In genomic region chr11:67606477-67607295, GRCh38 we compare ENCODE assay signal across 1 cellular context.
TF ChIP-seq lines count a peak whose summit lies in the region.

Gene NDUFV1, plus strand, starts transcription at chr11:67606936. Its CDS starts 69 bp downstream, at chr11:67607005.

TF ChIP-seq in HEK293, 187 proteins besides CTCF, POLR2A, EP300 and RAD21 (continued from another document and continues in another):
- TF ChIP-seq, protein P1, sequence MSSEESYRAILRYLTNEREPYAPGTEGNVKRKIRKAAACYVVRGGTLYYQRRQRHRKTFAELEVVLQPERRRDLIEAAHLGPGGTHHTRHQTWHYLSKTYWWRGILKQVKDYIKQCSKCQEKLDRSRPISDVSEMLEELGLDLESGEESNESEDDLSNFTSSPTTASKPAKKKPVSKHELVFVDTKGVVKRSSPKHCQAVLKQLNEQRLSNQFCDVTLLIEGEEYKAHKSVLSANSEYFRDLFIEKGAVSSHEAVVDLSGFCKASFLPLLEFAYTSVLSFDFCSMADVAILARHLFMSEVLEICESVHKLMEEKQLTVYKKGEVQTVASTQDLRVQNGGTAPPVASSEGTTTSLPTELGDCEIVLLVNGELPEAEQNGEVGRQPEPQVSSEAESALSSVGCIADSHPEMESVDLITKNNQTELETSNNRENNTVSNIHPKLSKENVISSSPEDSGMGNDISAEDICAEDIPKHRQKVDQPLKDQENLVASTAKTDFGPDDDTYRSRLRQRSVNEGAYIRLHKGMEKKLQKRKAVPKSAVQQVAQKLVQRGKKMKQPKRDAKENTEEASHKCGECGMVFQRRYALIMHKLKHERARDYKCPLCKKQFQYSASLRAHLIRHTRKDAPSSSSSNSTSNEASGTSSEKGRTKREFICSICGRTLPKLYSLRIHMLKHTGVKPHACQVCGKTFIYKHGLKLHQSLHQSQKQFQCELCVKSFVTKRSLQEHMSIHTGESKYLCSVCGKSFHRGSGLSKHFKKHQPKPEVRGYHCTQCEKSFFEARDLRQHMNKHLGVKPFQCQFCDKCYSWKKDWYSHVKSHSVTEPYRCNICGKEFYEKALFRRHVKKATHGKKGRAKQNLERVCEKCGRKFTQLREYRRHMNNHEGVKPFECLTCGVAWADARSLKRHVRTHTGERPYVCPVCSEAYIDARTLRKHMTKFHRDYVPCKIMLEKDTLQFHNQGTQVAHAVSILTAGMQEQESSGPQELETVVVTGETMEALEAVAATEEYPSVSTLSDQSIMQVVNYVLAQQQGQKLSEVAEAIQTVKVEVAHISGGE (tag by site-specific recombination; conservative IDR thresholded peaks at IDR 0.05; ENCODE audit: low read depth) = peak; percentile 80
- TF ChIP-seq SP2 (tag by site-specific recombination; IDR thresholded peaks at IDR 0.05) (peak; percentile 96), ZNF639 (tag by site-specific recombination; IDR thresholded peaks at IDR 0.05) (peak; percentile 65; the same call in 1 of the 2 replicates), ZNF561 (tag by site-specific recombination; IDR thresholded peaks at IDR 0.05; ENCODE audit: borderline replicate concordance) (peak; percentile 64; the same call in 1 of the 2 replicates), ZNF692 (tag by site-specific recombination; IDR thresholded peaks at IDR 0.05) (peak; percentile 70), ZNF24 (tag by site-specific recombination; IDR thresholded peaks at IDR 0.05) (0 out of 2 replicates have a peak, but pooled peaks have one; percentile 33), SETDB1 (IDR thresholded peaks at IDR 0.05; ENCODE audit: insufficient read length, low read length) (no peak), ZNF175 (tag by site-specific recombination; IDR thresholded peaks at IDR 0.05) (no peak), ZNF747 (tag by site-specific recombination; IDR thresholded peaks at IDR 0.05) (no peak), GLI2 (tag by site-specific recombination; IDR thresholded peaks at IDR 0.05; ENCODE audit: borderline replicate concordance, low read depth) (no peak), ZXDB (tag by site-specific recombination; IDR thresholded peaks at IDR 0.05) (peak; percentile 89), YY1 (tag by site-specific recombination; IDR thresholded peaks at IDR 0.05) (0 out of 2 replicates have a peak, but pooled peaks have one; percentile 27), ZNF76 (tag by site-specific recombination; IDR thresholded peaks at IDR 0.05; ENCODE audit: borderline replicate concordance, low read depth) (peak; percentile 91), GLIS1 (tag by site-specific recombination; IDR thresholded peaks at IDR 0.05) (peak; percentile 26), ZNF629 (tag by site-specific recombination; IDR thresholded peaks at IDR 0.05) (peak; percentile 96), SP7 (tag by site-specific recombination; IDR thresholded peaks at IDR 0.05) (peak; percentile 67), ZNF324 (tag by site-specific recombination; IDR thresholded peaks at IDR 0.05) (peak; percentile 62; the same call in 1 of the 2 replicates), KLF9 (tag by site-specific recombination; IDR thresholded peaks at IDR 0.05; ENCODE audit: low read depth) (peak; percentile 76), ZBTB10 (tag by site-specific recombination; IDR thresholded peaks at IDR 0.05) (peak; percentile 52; the same call in 1 of the 2 replicates), ZNF585B (tag by site-specific recombination; IDR thresholded peaks at IDR 0.05) (no peak), TRIM28 (IDR thresholded peaks at IDR 0.05; ENCODE audit: borderline replicate concordance, low read length) (no peak), SP3 (tag by site-specific recombination; IDR thresholded peaks at IDR 0.05) (peak; percentile 95), ZNF354C (tag by site-specific recombination; IDR thresholded peaks at IDR 0.05; ENCODE audit: borderline replicate concordance, low read depth) (no peak), ZNF416 (tag by site-specific recombination; IDR thresholded peaks at IDR 0.05) (no peak), ZBTB26 (tag by site-specific recombination; optimal IDR thresholded peaks at IDR 0.05) (peak; percentile 96), ZNF596 (tag by site-specific recombination; IDR thresholded peaks at IDR 0.05) (no peak), ZNF302 (tag by site-specific recombination; IDR thresholded peaks at IDR 0.05; ENCODE audit: low read depth) (no peak), ZNF341 (tag by site-specific recombination; IDR thresholded peaks at IDR 0.05; ENCODE audit: low read depth) (peak; percentile 22; the same call in 1 of the 2 replicates), ZNF707 (tag by site-specific recombination; IDR thresholded peaks at IDR 0.05) (no peak), HOXD13 (CRISPR knock-in tag; IDR thresholded peaks at IDR 0.05; ENCODE audit: borderline replicate concordance) (no peak), ZBTB21 (tag by site-specific recombination; IDR thresholded peaks at IDR 0.05) (peak; percentile 89), ZNF335 (tag by site-specific recombination; conservative IDR thresholded peaks at IDR 0.05) (peak; percentile 98), PRDM6 (tag by site-specific recombination; IDR thresholded peaks at IDR 0.05) (no peak), ZNF311 (tag by site-specific recombination; IDR thresholded peaks at IDR 0.05; ENCODE audit: borderline replicate concordance) (no peak), ZIC2 (tag by site-specific recombination; IDR thresholded peaks at IDR 0.05) (0 out of 2 replicates have a peak, but pooled peaks have one; percentile 17), ZNF776 (tag by site-specific recombination; IDR thresholded peaks at IDR 0.05; ENCODE audit: borderline replicate concordance) (no peak), PRDM1 (tag by site-specific recombination; IDR thresholded peaks at IDR 0.05) (no peak), ZFP69B (tag by site-specific recombination; IDR thresholded peaks at IDR 0.05) (peak; percentile 40; the same call in 1 of the 2 replicates), KLF8 (tag by site-specific recombination; IDR thresholded peaks at IDR 0.05) (peak; percentile 56; the same call in 1 of the 2 replicates), ZBTB20 (tag by site-specific recombination; IDR thresholded peaks at IDR 0.05) (peak; percentile 37; the same call in 1 of the 2 replicates), ZNF391 (tag by site-specific recombination; IDR thresholded peaks at IDR 0.05; ENCODE audit: borderline replicate concordance, low read depth) (peak; percentile 37; the same call in 1 of the 2 replicates), ZNF157 (tag by site-specific recombination; IDR thresholded peaks at IDR 0.05) (no peak), ZBTB17 (tag by site-specific recombination; IDR thresholded peaks at IDR 0.05) (peak; percentile 85), ZNF423 (tag by site-specific recombination; IDR thresholded peaks at IDR 0.05) (no peak), ZNF792 (tag by site-specific recombination; IDR thresholded peaks at IDR 0.05) (peak; percentile 71; the same call in 1 of the 2 replicates), SCRT1 (tag by site-specific recombination; IDR thresholded peaks at IDR 0.05; ENCODE audit: borderline replicate concordance) (no peak), ZNF214 (tag by site-specific recombination; IDR thresholded peaks at IDR 0.05; ENCODE audit: borderline replicate concordance) (no peak), FEZF1 (tag by site-specific recombination; IDR thresholded peaks at IDR 0.05) (no peak)
- TF ChIP-seq, protein P2, sequence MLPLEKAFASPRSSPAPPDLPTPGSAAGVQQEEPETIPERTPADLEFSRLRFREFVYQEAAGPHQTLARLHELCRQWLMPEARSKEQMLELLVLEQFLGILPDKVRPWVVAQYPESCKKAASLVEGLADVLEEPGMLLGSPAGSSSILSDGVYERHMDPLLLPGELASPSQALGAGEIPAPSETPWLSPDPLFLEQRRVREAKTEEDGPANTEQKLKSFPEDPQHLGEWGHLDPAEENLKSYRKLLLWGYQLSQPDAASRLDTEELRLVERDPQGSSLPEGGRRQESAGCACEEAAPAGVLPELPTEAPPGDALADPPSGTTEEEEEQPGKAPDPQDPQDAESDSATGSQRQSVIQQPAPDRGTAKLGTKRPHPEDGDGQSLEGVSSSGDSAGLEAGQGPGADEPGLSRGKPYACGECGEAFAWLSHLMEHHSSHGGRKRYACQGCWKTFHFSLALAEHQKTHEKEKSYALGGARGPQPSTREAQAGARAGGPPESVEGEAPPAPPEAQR (tag by site-specific recombination; IDR thresholded peaks at IDR 0.05) = no peak
- TF ChIP-seq, protein P3, sequence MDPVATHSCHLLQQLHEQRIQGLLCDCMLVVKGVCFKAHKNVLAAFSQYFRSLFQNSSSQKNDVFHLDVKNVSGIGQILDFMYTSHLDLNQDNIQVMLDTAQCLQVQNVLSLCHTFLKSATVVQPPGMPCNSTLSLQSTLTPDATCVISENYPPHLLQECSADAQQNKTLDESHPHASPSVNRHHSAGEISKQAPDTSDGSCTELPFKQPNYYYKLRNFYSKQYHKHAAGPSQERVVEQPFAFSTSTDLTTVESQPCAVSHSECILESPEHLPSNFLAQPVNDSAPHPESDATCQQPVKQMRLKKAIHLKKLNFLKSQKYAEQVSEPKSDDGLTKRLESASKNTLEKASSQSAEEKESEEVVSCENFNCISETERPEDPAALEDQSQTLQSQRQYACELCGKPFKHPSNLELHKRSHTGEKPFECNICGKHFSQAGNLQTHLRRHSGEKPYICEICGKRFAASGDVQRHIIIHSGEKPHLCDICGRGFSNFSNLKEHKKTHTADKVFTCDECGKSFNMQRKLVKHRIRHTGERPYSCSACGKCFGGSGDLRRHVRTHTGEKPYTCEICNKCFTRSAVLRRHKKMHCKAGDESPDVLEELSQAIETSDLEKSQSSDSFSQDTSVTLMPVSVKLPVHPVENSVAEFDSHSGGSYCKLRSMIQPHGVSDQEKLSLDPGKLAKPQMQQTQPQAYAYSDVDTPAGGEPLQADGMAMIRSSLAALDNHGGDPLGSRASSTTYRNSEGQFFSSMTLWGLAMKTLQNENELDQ (tag by site-specific recombination; IDR thresholded peaks at IDR 0.05; ENCODE audit: low read depth) = no peak
- TF ChIP-seq, protein P4, sequence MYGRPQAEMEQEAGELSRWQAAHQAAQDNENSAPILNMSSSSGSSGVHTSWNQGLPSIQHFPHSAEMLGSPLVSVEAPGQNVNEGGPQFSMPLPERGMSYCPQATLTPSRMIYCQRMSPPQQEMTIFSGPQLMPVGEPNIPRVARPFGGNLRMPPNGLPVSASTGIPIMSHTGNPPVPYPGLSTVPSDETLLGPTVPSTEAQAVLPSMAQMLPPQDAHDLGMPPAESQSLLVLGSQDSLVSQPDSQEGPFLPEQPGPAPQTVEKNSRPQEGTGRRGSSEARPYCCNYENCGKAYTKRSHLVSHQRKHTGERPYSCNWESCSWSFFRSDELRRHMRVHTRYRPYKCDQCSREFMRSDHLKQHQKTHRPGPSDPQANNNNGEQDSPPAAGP (tag by site-specific recombination; IDR thresholded peaks at IDR 0.05) = peak; percentile 68
